1 cellular context compared by ENCODE assay signal in the genomic region with DNA sequence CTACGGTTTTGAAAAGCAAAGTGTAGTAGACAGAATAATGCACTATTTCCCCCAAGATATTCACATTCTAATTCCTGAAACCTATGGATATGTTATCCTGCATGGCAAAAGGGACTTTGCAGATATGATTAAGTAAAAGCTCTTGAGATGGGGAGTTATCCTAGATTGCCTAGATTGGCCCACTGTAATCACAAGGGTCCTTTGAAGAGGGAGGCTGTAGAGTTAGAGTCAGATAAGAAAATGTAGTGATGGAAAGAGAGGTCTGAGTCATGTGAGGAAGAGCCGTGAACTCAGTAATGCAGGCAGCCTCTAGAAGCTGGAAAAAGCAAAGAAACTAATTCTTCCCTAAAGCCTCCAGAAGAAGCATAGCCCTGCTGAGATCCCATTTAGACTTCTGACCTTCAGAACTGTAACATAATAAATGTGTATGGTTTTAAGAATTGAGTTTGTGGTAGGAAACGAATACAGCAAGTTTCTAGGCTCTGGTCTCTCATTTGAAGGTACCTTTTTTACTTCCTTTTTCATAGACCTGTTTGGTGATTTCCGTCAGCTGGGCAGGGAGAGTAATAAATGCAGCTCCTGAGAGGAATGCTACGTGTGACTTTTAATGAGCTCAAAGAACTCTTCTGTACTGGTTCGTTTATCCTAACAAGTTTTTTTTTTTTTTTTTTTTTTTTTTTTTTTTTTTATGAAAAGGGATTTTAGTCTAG.
A peak's percentile ranks its signal among the peaks of the same experiment; 100 is the strongest.
TF ChIP-seq lines count a peak whose summit lies in the region.

No MANE protein-coding gene starts in this region.

TF ChIP-seq in K562, 482 proteins besides CTCF, POLR2A, EP300 and RAD21 (continued from another document and continues in another):
- TF ChIP-seq, protein P1, sequence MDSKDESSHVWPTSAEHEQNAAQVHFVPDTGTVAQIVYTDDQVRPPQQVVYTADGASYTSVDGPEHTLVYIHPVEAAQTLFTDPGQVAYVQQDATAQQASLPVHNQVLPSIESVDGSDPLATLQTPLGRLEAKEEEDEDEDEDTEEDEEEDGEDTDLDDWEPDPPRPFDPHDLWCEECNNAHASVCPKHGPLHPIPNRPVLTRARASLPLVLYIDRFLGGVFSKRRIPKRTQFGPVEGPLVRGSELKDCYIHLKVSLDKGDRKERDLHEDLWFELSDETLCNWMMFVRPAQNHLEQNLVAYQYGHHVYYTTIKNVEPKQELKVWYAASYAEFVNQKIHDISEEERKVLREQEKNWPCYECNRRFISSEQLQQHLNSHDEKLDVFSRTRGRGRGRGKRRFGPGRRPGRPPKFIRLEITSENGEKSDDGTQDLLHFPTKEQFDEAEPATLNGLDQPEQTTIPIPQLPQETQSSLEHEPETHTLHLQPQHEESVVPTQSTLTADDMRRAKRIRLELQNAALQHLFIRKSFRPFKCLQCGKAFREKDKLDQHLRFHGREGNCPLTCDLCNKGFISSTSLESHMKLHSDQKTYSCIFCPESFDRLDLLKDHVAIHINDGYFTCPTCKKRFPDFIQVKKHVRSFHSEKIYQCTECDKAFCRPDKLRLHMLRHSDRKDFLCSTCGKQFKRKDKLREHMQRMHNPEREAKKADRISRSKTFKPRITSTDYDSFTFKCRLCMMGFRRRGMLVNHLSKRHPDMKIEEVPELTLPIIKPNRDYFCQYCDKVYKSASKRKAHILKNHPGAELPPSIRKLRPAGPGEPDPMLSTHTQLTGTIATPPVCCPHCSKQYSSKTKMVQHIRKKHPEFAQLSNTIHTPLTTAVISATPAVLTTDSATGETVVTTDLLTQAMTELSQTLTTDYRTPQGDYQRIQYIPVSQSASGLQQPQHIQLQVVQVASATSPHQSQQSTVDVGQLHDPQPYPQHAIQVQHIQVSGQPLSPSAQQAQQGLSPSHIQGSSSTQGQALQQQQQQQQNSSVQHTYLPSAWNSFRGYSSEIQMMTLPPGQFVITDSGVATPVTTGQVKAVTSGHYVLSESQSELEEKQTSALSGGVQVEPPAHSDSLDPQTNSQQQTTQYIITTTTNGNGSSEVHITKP (IDR thresholded peaks at IDR 0.05; ENCODE audit: partially characterized antibody) = no peak
- TF ChIP-seq SMAD3 (CRISPR knock-in tag; conservative IDR thresholded peaks at IDR 0.05) = no peak
- no peak for TF ChIP-seq TFAM (CRISPR knock-in tag; conservative IDR thresholded peaks at IDR 0.05)
- TF ChIP-seq, protein P2, sequence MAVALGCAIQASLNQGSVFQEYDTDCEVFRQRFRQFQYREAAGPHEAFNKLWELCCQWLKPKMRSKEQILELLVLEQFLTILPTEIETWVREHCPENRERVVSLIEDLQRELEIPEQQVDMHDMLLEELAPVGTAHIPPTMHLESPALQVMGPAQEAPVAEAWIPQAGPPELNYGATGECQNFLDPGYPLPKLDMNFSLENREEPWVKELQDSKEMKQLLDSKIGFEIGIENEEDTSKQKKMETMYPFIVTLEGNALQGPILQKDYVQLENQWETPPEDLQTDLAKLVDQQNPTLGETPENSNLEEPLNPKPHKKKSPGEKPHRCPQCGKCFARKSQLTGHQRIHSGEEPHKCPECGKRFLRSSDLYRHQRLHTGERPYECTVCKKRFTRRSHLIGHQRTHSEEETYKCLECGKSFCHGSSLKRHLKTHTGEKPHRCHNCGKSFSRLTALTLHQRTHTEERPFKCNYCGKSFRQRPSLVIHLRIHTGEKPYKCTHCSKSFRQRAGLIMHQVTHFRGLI (CRISPR knock-in tag; IDR thresholded peaks at IDR 0.05) = no peak
- TF ChIP-seq HNRNPUL1 (IDR thresholded peaks at IDR 0.05; ENCODE audit: low read length) = no peak
- TF ChIP-seq JUNB (CRISPR knock-in tag; conservative IDR thresholded peaks at IDR 0.05) = no peak
- TF ChIP-seq POLR2H (tag; IDR thresholded peaks at IDR 0.05; ENCODE audit: low read depth) = no peak
- TF ChIP-seq TAL1 (IDR thresholded peaks at IDR 0.05) = peak; percentile 51; the same call in 1 of the 2 replicates
- peak; percentile 53; the same call in 1 of the 2 replicates for TF ChIP-seq BHLHE40 (IDR thresholded peaks at IDR 0.05; ENCODE audit: low read length)
- TF ChIP-seq FOXK2 (conservative IDR thresholded peaks at IDR 0.05 in 1 of 2, IDR thresholded peaks at IDR 0.05 in 1 of 2; ENCODE audit: low read depth in 2 of 2) = no peak
- peak; percentile 81 for TF ChIP-seq ARID1B (IDR thresholded peaks at IDR 0.05)
- TF ChIP-seq ZNF232 (CRISPR knock-in tag; IDR thresholded peaks at IDR 0.05) = no peak
- TF ChIP-seq ZNF780A (CRISPR knock-in tag; IDR thresholded peaks at IDR 0.05) = no peak
- no peak for TF ChIP-seq BRF1 (IDR thresholded peaks at IDR 0.05; ENCODE audit: borderline replicate concordance, extremely low read depth, insufficient read length)
- no peak for TF ChIP-seq ZNF707 (CRISPR knock-in tag; conservative IDR thresholded peaks at IDR 0.05)
- TF ChIP-seq, protein P3, sequence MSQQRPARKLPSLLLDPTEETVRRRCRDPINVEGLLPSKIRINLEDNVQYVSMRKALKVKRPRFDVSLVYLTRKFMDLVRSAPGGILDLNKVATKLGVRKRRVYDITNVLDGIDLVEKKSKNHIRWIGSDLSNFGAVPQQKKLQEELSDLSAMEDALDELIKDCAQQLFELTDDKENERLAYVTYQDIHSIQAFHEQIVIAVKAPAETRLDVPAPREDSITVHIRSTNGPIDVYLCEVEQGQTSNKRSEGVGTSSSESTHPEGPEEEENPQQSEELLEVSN (IDR thresholded peaks at IDR 0.05; ENCODE audit: borderline replicate concordance in 1 of 2, extremely low read depth in 1 of 2, insufficient read depth in 1 of 2, insufficient read length in 1 of 2, low read depth in 1 of 2, low read length in 1 of 2, poor library complexity in 1 of 2, severe bottlenecking in 1 of 2) = no peak
- no peak for TF ChIP-seq ZNF121 (CRISPR knock-in tag; conservative IDR thresholded peaks at IDR 0.05)
- no peak for TF ChIP-seq ZNF583 (CRISPR knock-in tag; IDR thresholded peaks at IDR 0.05)
- no peak for TF ChIP-seq IRF2 (CRISPR knock-in tag; IDR thresholded peaks at IDR 0.05)
- TF ChIP-seq COPS2 (conservative IDR thresholded peaks at IDR 0.05) = no peak
- no peak for TF ChIP-seq SIN3A (IDR thresholded peaks at IDR 0.05; ENCODE audit: borderline replicate concordance in 2 of 2, control insufficient read depth in 1 of 2, low read depth in 2 of 2, low read length in 2 of 2)
- peak; percentile 29; the same call in 1 of the 2 replicates for TF ChIP-seq SMARCC2 (IDR thresholded peaks at IDR 0.05; ENCODE audit: low read depth)
- no peak for TF ChIP-seq PHB (CRISPR knock-in tag; IDR thresholded peaks at IDR 0.05)
- TF ChIP-seq, protein P4, sequence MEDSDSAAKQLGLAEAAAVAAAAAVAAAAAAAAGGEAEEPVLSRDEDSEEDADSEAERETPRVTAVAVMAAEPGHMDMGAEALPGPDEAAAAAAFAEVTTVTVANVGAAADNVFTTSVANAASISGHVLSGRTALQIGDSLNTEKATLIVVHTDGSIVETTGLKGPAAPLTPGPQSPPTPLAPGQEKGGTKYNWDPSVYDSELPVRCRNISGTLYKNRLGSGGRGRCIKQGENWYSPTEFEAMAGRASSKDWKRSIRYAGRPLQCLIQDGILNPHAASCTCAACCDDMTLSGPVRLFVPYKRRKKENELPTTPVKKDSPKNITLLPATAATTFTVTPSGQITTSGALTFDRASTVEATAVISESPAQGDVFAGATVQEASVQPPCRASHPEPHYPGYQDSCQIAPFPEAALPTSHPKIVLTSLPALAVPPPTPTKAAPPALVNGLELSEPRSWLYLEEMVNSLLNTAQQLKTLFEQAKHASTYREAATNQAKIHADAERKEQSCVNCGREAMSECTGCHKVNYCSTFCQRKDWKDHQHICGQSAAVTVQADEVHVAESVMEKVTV (CRISPR knock-in tag; IDR thresholded peaks at IDR 0.05) = no peak
- TF ChIP-seq, protein P5, sequence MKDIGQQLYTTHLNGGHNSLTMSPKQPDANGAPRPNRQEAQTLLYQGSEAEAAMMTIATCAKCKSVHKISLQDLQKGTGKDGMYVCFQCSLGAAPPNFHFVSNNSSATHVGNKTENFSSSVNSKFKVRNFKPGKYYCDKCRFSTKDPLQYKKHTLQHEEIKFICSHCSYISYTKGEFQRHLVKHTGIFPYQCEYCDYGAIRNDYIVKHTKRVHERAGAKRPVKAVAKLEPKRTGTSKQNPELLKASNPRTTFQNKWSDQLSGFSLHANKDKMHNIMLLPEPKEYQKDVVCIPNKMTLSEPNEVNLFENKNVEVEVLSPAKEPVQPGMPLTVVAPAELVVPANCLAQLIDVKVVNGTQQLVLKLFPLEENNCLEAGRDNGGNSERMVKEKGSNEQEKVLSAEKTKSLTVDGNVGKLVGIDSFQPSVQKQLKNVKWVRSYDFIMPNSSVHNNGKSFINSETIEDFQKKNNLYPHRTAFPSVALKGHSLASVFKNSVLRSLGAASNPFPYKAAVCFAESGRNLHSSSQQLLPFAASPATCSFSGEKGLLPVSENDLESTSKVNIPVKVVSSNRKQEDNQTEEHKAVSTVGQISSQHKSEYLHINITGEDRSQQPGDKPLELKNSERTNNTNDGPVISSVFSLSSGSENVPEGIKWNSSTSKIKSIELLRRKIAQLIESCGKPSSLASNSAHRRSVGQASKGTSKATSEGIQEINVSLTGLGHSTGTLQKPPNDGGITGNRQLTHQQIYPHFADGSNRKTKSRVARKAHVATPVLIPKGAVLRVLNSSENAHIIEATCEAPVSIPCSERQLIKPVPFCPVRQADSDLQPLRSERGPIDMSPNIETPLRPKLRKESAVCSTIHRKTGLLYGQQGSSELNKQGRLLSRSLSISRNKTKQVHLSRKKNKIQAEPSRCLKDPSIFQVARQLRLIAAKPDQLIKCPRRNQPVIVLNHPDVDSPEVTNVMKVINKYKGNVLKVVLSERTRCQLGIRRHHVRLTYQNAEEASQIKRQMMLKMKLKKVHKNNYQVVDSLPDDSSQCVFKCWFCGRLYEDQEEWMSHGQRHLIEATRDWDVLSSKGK (CRISPR knock-in tag; IDR thresholded peaks at IDR 0.05) = no peak
- TF ChIP-seq, protein P6, sequence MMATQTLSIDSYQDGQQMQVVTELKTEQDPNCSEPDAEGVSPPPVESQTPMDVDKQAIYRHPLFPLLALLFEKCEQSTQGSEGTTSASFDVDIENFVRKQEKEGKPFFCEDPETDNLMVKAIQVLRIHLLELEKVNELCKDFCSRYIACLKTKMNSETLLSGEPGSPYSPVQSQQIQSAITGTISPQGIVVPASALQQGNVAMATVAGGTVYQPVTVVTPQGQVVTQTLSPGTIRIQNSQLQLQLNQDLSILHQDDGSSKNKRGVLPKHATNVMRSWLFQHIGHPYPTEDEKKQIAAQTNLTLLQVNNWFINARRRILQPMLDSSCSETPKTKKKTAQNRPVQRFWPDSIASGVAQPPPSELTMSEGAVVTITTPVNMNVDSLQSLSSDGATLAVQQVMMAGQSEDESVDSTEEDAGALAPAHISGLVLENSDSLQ (IDR thresholded peaks at IDR 0.05) = no peak
- TF ChIP-seq CHD1 (IDR thresholded peaks at IDR 0.05; ENCODE audit: low read length) = no peak
- TF ChIP-seq, protein P7, sequence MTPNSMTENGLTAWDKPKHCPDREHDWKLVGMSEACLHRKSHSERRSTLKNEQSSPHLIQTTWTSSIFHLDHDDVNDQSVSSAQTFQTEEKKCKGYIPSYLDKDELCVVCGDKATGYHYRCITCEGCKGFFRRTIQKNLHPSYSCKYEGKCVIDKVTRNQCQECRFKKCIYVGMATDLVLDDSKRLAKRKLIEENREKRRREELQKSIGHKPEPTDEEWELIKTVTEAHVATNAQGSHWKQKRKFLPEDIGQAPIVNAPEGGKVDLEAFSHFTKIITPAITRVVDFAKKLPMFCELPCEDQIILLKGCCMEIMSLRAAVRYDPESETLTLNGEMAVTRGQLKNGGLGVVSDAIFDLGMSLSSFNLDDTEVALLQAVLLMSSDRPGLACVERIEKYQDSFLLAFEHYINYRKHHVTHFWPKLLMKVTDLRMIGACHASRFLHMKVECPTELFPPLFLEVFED (CRISPR knock-in tag; conservative IDR thresholded peaks at IDR 0.05) = no peak
- TF ChIP-seq DACH1 (IDR thresholded peaks at IDR 0.05; ENCODE audit: partially characterized antibody) = no peak
- 0 out of 4 replicates have a peak, but pooled peaks of 1 of the 2 experiments have one; percentile 10 for TF ChIP-seq TRIM24 (IDR thresholded peaks at IDR 0.05)
- TF ChIP-seq RBM15 (IDR thresholded peaks at IDR 0.05; ENCODE audit: insufficient read depth, low read length) = no peak
